12 cellular contexts compared by ENCODE assay signal in the genomic region with DNA sequence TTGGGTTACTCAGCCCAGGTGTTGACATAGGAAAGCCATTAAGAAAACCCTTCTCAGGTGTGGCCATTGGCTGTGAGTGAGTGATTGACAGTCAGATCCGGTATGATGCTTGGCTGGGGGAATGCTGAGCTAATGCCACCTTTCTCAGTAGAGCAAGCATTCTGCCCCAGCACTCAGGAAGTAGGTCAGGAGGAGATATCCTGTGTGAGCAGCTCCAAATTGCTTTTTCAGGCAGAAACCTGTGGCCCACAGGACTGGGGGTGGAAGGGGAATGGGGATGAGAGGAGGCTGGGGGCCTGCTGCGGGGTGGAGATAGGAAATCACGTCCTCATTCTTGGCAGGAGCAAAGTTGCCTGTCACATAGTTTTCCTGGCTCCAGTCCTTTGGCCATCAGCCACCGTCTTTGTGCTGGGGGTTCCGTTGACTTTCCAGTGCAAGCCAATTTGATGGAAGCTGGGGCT. TPM values are rescaled to one million over a fixed set of nuclear protein-coding genes. Genes with fewer than 3 reads are reported as not detected.
DNase-seq lines count a peak whose midpoint lies in the region; ATAC-seq, FAIRE-seq and TF ChIP-seq lines count a peak whose summit lies in the region.
"Had no signal": no experiment of that assay in that cellular context is flagged by ENCODE, and none has a peak within 500 bp of the region (broad histone marks: within the 10 kb centered on the region; RNA-seq: fewer than 3 reads in every experiment).

No MANE protein-coding gene starts in this region.

- H3K4me3 ChIP-seq in keratinocyte (ENCODE audit: control insufficient read depth in 2 of 3, extremely low read depth in 1 of 3, insufficient read depth in 2 of 3, low read depth in 1 of 3, low read length in 3 of 3) (no peak overlapping the region), subcutaneous abdominal adipose tissue (ENCODE audit: low read depth in 1 of 5, low read length in 5 of 5) (no peak overlapping the region), HAP-1 (no peak overlapping the region)
- H3K4me3 ChIP-seq: A549 had no signal

- no peaks in the 10 kb centered on the region for H3K9me3 ChIP-seq in keratinocyte (ENCODE audit: control insufficient read depth, low read depth, low read length)
- no peaks in the 10 kb centered on the region for H3K9me3 ChIP-seq in subcutaneous abdominal adipose tissue (ENCODE audit: control insufficient read depth in 5 of 5, low read length in 5 of 5)
- no peaks in the 10 kb centered on the region for H3K9me3 ChIP-seq in HAP-1
- H3K9me3 ChIP-seq: A549 had no signal

- no peaks in the 10 kb centered on the region for H3K9me3 Mint-ChIP-seq in activated CD4-positive, alpha-beta T cell treated with anti-CD3 and anti-CD28 coated beads, Interleukin-2, amount 10 ng/mL, durations not matched to agents 7 days and 5 days
- H3K9me3 Mint-ChIP-seq: activated B cell treated with CpG ODN at 0.5 μM for 24 hours; naive thymus-derived CD8-positive, alpha-beta T cell had no signal

- H3K27ac ChIP-seq in keratinocyte (ENCODE audit: control insufficient read depth, insufficient read depth, low read length) (peak overlapping the region; percentile 23), subcutaneous abdominal adipose tissue (ENCODE audit: low read depth, low read length) (peak overlapping the region; percentile 70)

- peaks cover 40% of the 10 kb centered on the region for H3K4me1 Mint-ChIP-seq in activated CD4-positive, alpha-beta T cell treated with anti-CD3 and anti-CD28 coated beads, Interleukin-2, amount 10 ng/mL, durations not matched to agents 7 days and 5 days

- H3K9me1 ChIP-seq in keratinocyte (ENCODE audit: control insufficient read depth, extremely low read depth, insufficient read depth, low read length) = peaks cover 2% of the 10 kb centered on the region

- in situ Hi-C loops in GM13977 (cut with MboI; ENCODE audit: low pct_unique_long_range_greater_than_20kb, low sequenced_read_pairs, unreplicated experiment) (no loop called here), HAP-1 (cut with MboI; ENCODE audit: low sequenced_read_pairs) (no loop called here)

- no peak overlapping the region for H3K4me3 Mint-ChIP-seq in activated CD4-positive, alpha-beta T cell treated with anti-CD3 and anti-CD28 coated beads, Interleukin-2, amount 10 ng/mL, durations not matched to agents 7 days and 5 days
- H3K4me3 Mint-ChIP-seq: activated B cell treated with CpG ODN at 0.5 μM for 24 hours; naive thymus-derived CD8-positive, alpha-beta T cell had no signal

- H3K36me3 Mint-ChIP-seq in activated CD4-positive, alpha-beta T cell treated with anti-CD3 and anti-CD28 coated beads, Interleukin-2, amount 10 ng/mL, durations not matched to agents 7 days and 5 days (ENCODE audit: low read depth) = no peaks in the 10 kb centered on the region
- H3K36me3 Mint-ChIP-seq: naive thymus-derived CD8-positive, alpha-beta T cell had no signal

- FAIRE-seq in keratinocyte (lab: Jason Lieb, UNC) = peak; percentile 96
- FAIRE-seq: A549 had no signal

- TF ChIP-seq CTCF in keratinocyte (optimal IDR thresholded peaks at IDR 0.05 in 1 of 3, IDR thresholded peaks at IDR 0.05 in 1 of 3, conservative IDR thresholded peaks at IDR 0.05 in 1 of 3; ENCODE audit: extremely low read depth in 1 of 3, insufficient read depth in 2 of 3, low read length in 3 of 3) (no peak), GM13977 (IDR thresholded peaks at IDR 0.05; ENCODE audit: extremely low read depth, insufficient read depth, missing control alignments) (no peak)

- peak overlapping the region; percentile 20 for H3K4me2 ChIP-seq in keratinocyte (ENCODE audit: control insufficient read depth, extremely low read depth, insufficient read depth, low read depth, low read length)
- H3K4me2 ChIP-seq: A549 had no signal

- CTCF ChIA-PET in activated CD4-positive, alpha-beta T cell treated with anti-CD3 and anti-CD28 coated beads, Interleukin-2, amount 10 ng/mL, durations not matched to agents 7 days and 5 days (lab: Charles Lee) = interaction anchor here (0.5 to 2.5 kb wide), 8 partner anchors 16 to 143 kb away, joined by 3 to 10 read pairs (median 4); no protein-coding TSS in a partner anchor

- peak overlapping the region; percentile 55 for H2AFZ ChIP-seq in keratinocyte (ENCODE audit: control insufficient read depth, low read length)

- POLR2A ChIA-PET in activated CD4-positive, alpha-beta T cell treated with anti-CD3 and anti-CD28 coated beads, Interleukin-2, amount 10 ng/mL, durations not matched to agents 7 days and 5 days (lab: Charles Lee) = no interaction called here

- no peaks in the 10 kb centered on the region for H3K36me3 ChIP-seq in keratinocyte (ENCODE audit: control insufficient read depth in 2 of 2, extremely low read depth in 1 of 2, insufficient read depth in 2 of 2, low read length in 2 of 2)
- H3K36me3 ChIP-seq in subcutaneous abdominal adipose tissue (ENCODE audit: control insufficient read depth in 5 of 5, insufficient read depth in 5 of 5, low read length in 5 of 5) = no peaks in the 10 kb centered on the region
- no peaks in the 10 kb centered on the region for H3K36me3 ChIP-seq in HAP-1 (replicated peaks)

- no peak overlapping the region for H3K9ac ChIP-seq in keratinocyte (ENCODE audit: control insufficient read depth, extremely low read depth, insufficient read depth, low read length)
- no peak overlapping the region for H3K9ac ChIP-seq in subcutaneous abdominal adipose tissue (ENCODE audit: low read length in 5 of 5)

- no peaks in the 10 kb centered on the region for H3K79me2 ChIP-seq in keratinocyte (ENCODE audit: control insufficient read depth, insufficient read depth, low read length)

- peak; percentile 19 for DNase-seq in activated CD4-positive, alpha-beta T cell treated with anti-CD3 and anti-CD28 coated beads, Interleukin-2, amount 10 ng/mL, durations not matched to agents 7 days and 5 days
- DNase-seq in activated CD4-positive, alpha-beta T cell treated with anti-CD3 and anti-CD28 coated beads, Interleukin-2, amount 50 U/mL, for 48 hours = no peak
- DNase-seq in astrocyte of the hippocampus (ENCODE audit: low read depth, low spot score) = peak; percentile 61
- DNase-seq in keratinocyte (ENCODE audit: low read depth, low spot score) = no peak
- DNase-seq in GM13977 (ENCODE audit: low spot score) = no peak
- no peak for DNase-seq in HAP-1 (ENCODE audit: low spot score in 2 of 2)
- DNase-seq: activated B cell treated with CpG ODN at 0.5 μM for 24 hours; naive thymus-derived CD8-positive, alpha-beta T cell; NK-92 treated with Interleukin-12 subunit alpha and Interleukin-12 subunit beta, amount 100 ng/mL, for 24 hours had no signal

- H3K27me3 ChIP-seq in keratinocyte (ENCODE audit: control insufficient read depth, extremely low read depth, insufficient read depth, low read length) (no peaks in the 10 kb centered on the region), subcutaneous abdominal adipose tissue (ENCODE audit: control insufficient read depth in 5 of 5, insufficient read depth in 4 of 5, low read length in 5 of 5) (no peaks in the 10 kb centered on the region), HAP-1 (ENCODE audit: low read depth) (no peaks in the 10 kb centered on the region)

- H4K20me1 ChIP-seq in keratinocyte (ENCODE audit: control insufficient read depth, extremely low read depth, insufficient read depth, low read length) = no peaks in the 10 kb centered on the region

- no peak for ATAC-seq in GM21717 (IDR thresholded peaks at IDR 0.05; ENCODE audit: unreplicated experiment)
- ATAC-seq: A549 had no signal

- no peaks in the 10 kb centered on the region for H3K27me3 Mint-ChIP-seq in activated CD4-positive, alpha-beta T cell treated with anti-CD3 and anti-CD28 coated beads, Interleukin-2, amount 10 ng/mL, durations not matched to agents 7 days and 5 days
- H3K27me3 Mint-ChIP-seq: activated B cell treated with CpG ODN at 0.5 μM for 24 hours; naive thymus-derived CD8-positive, alpha-beta T cell had no signal

- H3K27ac Mint-ChIP-seq in activated CD4-positive, alpha-beta T cell treated with anti-CD3 and anti-CD28 coated beads, Interleukin-2, amount 10 ng/mL, durations not matched to agents 7 days and 5 days = no peak overlapping the region
- H3K27ac Mint-ChIP-seq: activated B cell treated with CpG ODN at 0.5 μM for 24 hours had no signal

- dilution Hi-C loops in keratinocyte (cut with MboI; ENCODE audit: extremely low pct_ligation_motif_present, low sequenced_read_pairs) = no loop called here

- H3K4me1 ChIP-seq in keratinocyte (ENCODE audit: control insufficient read depth, extremely low read depth, insufficient read depth, low read length) (peaks cover 31% of the 10 kb centered on the region), subcutaneous abdominal adipose tissue (ENCODE audit: control insufficient read depth in 5 of 5, insufficient read depth in 5 of 5, low read length in 5 of 5) (peaks cover 15 to 50% (median 22%) of the 10 kb centered on the region in 5 donors), HAP-1 (no peaks in the 10 kb centered on the region)

RNA-seq across cellular contexts. Expression of gene NINJ2, which starts 55.7 kb away (rescaled TPM):
- total RNA-seq in activated CD4-positive, alpha-beta T cell treated with anti-CD3 and anti-CD28 coated beads, Interleukin-2, amount 10 ng/mL, durations not matched to agents 7 days and 5 days = 1 to 10 TPM; 6.7 to 7.4 TPM
- 0.53 to 0.94 TPM (median 0.58 TPM) in 3 replicates for polyA plus RNA-seq in keratinocyte
- polyA plus RNA-seq in keratinocyte (2011; ENCODE audit: low read depth) = 0.42 TPM
- 0.90 and 1.4 TPM in 2 replicates for polyA plus RNA-seq in keratinocyte (2011; cell fraction: cytosol; rRNA removed)
- polyA plus RNA-seq in keratinocyte (2011; cell fraction: nucleus; rRNA removed) = 0.28 and 0.69 TPM in 2 replicates
- polyA plus RNA-seq in keratinocyte (2012; ENCODE audit: low replicate concordance) = 0.84 and 2.0 TPM in 2 replicates
- 0.61 to 2.1 TPM in 2 of 3 replicates, not detected in the other for polyA minus RNA-seq in keratinocyte
- not detected for polyA minus RNA-seq in keratinocyte (2011; cell fraction: cytosol; rRNA and poly(A)+ RNA removed)
- polyA minus RNA-seq in keratinocyte (2011; cell fraction: nucleus; rRNA and poly(A)+ RNA removed) = not detected in 2 replicates

Comparison
In these comparisons a context has a peak if more than half of its experiments do, and no peak if none do; other contexts are left out.
1. DNase-seq: peak in activated CD4-positive, alpha-beta T cell treated with anti-CD3 and anti-CD28 coated beads, Interleukin-2, amount 10 ng/mL, durations not matched to agents 7 days and 5 days (single experiment) and astrocyte of the hippocampus (single experiment); none in activated CD4-positive, alpha-beta T cell treated with anti-CD3 and anti-CD28 coated beads, Interleukin-2, amount 50 U/mL, for 48 hours (0 of 2), keratinocyte (single experiment), GM13977 (single experiment) and HAP-1 (0 of 2).